In the genomic region with DNA sequence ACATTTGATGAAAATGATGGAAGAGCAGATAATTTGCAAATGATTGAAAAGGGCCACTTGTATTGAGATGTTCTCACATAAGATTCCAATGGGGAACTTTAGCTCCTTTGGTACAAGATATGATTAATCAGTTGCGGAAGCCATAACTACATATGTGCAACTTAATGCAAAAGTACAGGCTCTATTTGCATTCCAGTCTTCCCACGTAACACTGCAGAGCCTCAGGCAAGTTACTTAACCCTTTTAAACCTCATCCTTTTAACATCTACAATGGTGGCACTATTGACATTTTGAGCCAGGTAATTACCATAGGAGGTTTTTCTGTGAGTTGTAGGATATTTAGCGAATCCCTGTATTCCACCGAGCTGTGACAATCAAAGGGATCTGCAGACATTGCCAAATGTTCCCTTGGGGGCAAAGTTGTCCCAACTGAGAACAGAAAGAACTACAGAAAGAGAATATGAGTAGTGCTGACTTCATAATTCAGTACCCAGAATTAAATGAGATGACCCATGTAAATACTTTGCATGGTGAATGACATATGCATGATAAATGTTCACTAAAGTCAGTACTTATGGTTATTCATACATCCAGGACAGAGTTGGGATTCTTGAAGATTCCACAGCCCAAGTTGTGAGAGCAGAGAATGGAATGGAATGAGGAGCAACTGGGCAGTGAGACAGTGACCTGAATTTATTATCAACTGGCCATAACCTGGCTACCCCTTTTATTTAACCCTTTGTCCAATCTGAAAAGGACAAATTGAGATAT, we compare ENCODE assay signal across 25 cellular contexts.
DNase-seq lines count a peak whose midpoint lies in the region; ATAC-seq and TF ChIP-seq lines count a peak whose summit lies in the region.
"Had no signal": no experiment of that assay in that cellular context is flagged by ENCODE, and none has a peak within 500 bp of the region (broad histone marks: within the 10 kb centered on the region; RNA-seq: fewer than 3 reads in every experiment).

No MANE protein-coding gene starts in this region.

- peaks cover 21% of the 10 kb centered on the region for H3K4me1 Mint-ChIP-seq in HFFc6 (ENCODE audit: low read depth)
- H3K4me1 Mint-ChIP-seq: activated naive CD4-positive, alpha-beta T cell treated with anti-CD3 and anti-CD28 coated beads, Interleukin-2, amount 50 U/mL, for 24 hours; activated T-helper 17 cell treated with anti-CD3 and anti-CD28 coated beads, Interleukin-2, amount 50 U/mL, for 72 hours had no signal

- no peaks in the 10 kb centered on the region for H3K9me3 Mint-ChIP-seq in HFFc6
- H3K9me3 Mint-ChIP-seq: activated CD8-positive, alpha-beta T cell treated with anti-CD3 and anti-CD28 coated beads for 36 hours; activated T-helper 17 cell treated with anti-CD3 and anti-CD28 coated beads, Interleukin-2, amount 50 U/mL, for 72 hours; CD8-positive, alpha-beta T cell; T-helper 1 cell treated with Interleukin-12 subunit alpha and Interleukin-12 subunit beta and Interleukin-4 antibody, amounts not matched to agents 30 μg/mL and 1 μg/mL, for 36 hours had no signal

- H3K27ac ChIP-seq in 22Rv1 = peak overlapping the region; percentile 63
- H3K27ac ChIP-seq in foreskin keratinocyte = no peak overlapping the region
- H3K27ac ChIP-seq: cardiac muscle cell, colonic mucosa had no signal

- H3K27me3 ChIP-seq in foreskin keratinocyte = no peaks in the 10 kb centered on the region
- H3K27me3 ChIP-seq: cardiac muscle cell, colonic mucosa had no signal

- peak; percentile 54 for DNase-seq in HFFc6
- DNase-seq in RPMI7951 (ENCODE audit: low read depth) = peak; percentile 15
- peak; percentile 79 to 91 for DNase-seq in foreskin keratinocyte
- DNase-seq: activated CD8-positive, alpha-beta T cell treated with anti-CD3 and anti-CD28 coated beads for 36 hours; anterior cingulate cortex; CD8-positive, alpha-beta T cell; colonic mucosa; HCEC 1CT; hippocampal formation; NCI-H1930; RPMI8226; SK-N-SH; stimulated activated CD4-positive, alpha-beta T cell treated with anti-CD3 and anti-CD28 coated beads, Interleukin-15, amount 100 ng/mL, for 24 hours; stimulated activated naive CD4-positive, alpha-beta T cell had no signal

- ATAC-seq in foreskin keratinocyte (peak; percentile 94), HG03280 (IDR thresholded peaks at IDR 0.05; ENCODE audit: unreplicated experiment) (no peak), HG02973 (IDR thresholded peaks at IDR 0.05; ENCODE audit: unreplicated experiment) (no peak), GM21515 (IDR thresholded peaks at IDR 0.05; ENCODE audit: unreplicated experiment) (no peak)
- ATAC-seq in activated CD4-positive, CD25-positive, alpha-beta regulatory T cell treated with anti-CD3 and anti-CD28 coated beads, Interleukin-2, amount 50 U/mL, for 24 hours = no peak
- ATAC-seq: activated CD8-positive, alpha-beta T cell treated with anti-CD3 and anti-CD28 coated beads for 36 hours; activated T-helper 17 cell treated with anti-CD3 and anti-CD28 coated beads, Interleukin-2, amount 50 U/mL, for 72 hours; CD8-positive, alpha-beta T cell; HepG2; sciatic nerve had no signal

- peak overlapping the region; percentile 29 for H3K4me3 Mint-ChIP-seq in HFFc6
- H3K4me3 Mint-ChIP-seq: activated CD8-positive, alpha-beta T cell treated with anti-CD3 and anti-CD28 coated beads for 36 hours; activated naive CD4-positive, alpha-beta T cell treated with anti-CD3 and anti-CD28 coated beads, Interleukin-2, amount 50 U/mL, for 24 hours; activated T-helper 17 cell treated with anti-CD3 and anti-CD28 coated beads, Interleukin-2, amount 50 U/mL, for 72 hours; CD8-positive, alpha-beta T cell; T-helper 1 cell treated with Interleukin-12 subunit alpha and Interleukin-12 subunit beta and Interleukin-4 antibody, amounts not matched to agents 30 μg/mL and 1 μg/mL, for 36 hours had no signal

- no peak overlapping the region for H3K27ac Mint-ChIP-seq in HFFc6
- H3K27ac Mint-ChIP-seq: activated CD8-positive, alpha-beta T cell treated with anti-CD3 and anti-CD28 coated beads for 36 hours; activated naive CD4-positive, alpha-beta T cell treated with anti-CD3 and anti-CD28 coated beads, Interleukin-2, amount 50 U/mL, for 24 hours; activated T-helper 17 cell treated with anti-CD3 and anti-CD28 coated beads, Interleukin-2, amount 50 U/mL, for 72 hours; CD8-positive, alpha-beta T cell; T-helper 1 cell treated with Interleukin-12 subunit alpha and Interleukin-12 subunit beta and Interleukin-4 antibody, amounts not matched to agents 30 μg/mL and 1 μg/mL, for 36 hours had no signal

- peaks cover 17% of the 10 kb centered on the region for H3K4me1 ChIP-seq in foreskin keratinocyte
- H3K4me1 ChIP-seq: colonic mucosa had no signal

- TF ChIP-seq CTCF in 22Rv1 (IDR thresholded peaks at IDR 0.05) = no peak
- no peak for TF ChIP-seq CTCF in HFFc6 (IDR thresholded peaks at IDR 0.05)
- TF ChIP-seq CTCF in foreskin keratinocyte (conservative IDR thresholded peaks at IDR 0.05) = no peak

- peaks cover 3% of the 10 kb centered on the region; the same call in 1 of the 2 replicates for H3K27me3 Mint-ChIP-seq in HFFc6 (ENCODE audit: insufficient read depth)
- H3K27me3 Mint-ChIP-seq: activated naive CD4-positive, alpha-beta T cell treated with anti-CD3 and anti-CD28 coated beads, Interleukin-2, amount 50 U/mL, for 24 hours had no signal

- no peaks in the 10 kb centered on the region for H3K36me3 Mint-ChIP-seq in HFFc6 (ENCODE audit: low read depth)
- H3K36me3 Mint-ChIP-seq: activated naive CD4-positive, alpha-beta T cell treated with anti-CD3 and anti-CD28 coated beads, Interleukin-2, amount 50 U/mL, for 24 hours; CD8-positive, alpha-beta T cell had no signal

Comparison
In these comparisons a context has a peak if more than half of its experiments do, and no peak if none do; other contexts are left out.
1. DNase-seq: peak in every context shown above with its lines; median percentile 85 in foreskin keratinocyte; 54 in HFFc6; 15 in RPMI7951.